8 cellular contexts compared by ENCODE assay signal in the genomic region with DNA sequence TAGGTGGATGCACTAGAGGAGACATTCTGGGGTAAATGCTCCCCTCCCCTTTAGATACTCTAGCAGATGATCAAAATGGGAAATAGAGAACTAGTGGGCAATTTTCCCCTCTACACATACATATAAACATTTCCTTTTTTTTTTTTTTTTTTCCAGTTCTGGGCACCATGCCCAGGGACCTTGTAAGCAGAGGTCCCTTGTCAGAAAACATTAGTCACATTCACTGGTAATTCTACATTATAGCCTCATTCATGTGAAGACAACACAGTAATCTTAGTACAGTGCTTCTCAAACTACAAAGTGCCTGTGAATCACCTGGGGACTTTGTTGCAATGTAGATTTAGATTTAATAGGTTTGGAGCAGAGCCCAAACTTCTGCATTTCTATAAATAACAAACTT.
DNase-seq lines count a peak whose midpoint lies in the region; FAIRE-seq and TF ChIP-seq lines count a peak whose summit lies in the region.

No MANE protein-coding gene starts in this region.

- no peak overlapping the region for H3K4me3 ChIP-seq in AG09309 (ENCODE audit: control insufficient read depth, low read depth, low read length)

- peaks cover 21% of the 10 kb centered on the region for H3K36me3 Mint-ChIP-seq in HFFc6 (ENCODE audit: low read depth)
- peaks cover 29% of the 10 kb centered on the region for H3K36me3 Mint-ChIP-seq in type B pancreatic cell

- H3K9me3 Mint-ChIP-seq in HFFc6 (no peaks in the 10 kb centered on the region), type B pancreatic cell (no peaks in the 10 kb centered on the region)

- FAIRE-seq in frontal cortex (lab: Jason Lieb, UNC) = no peak

- TF ChIP-seq CTCF in AG09309 (IDR thresholded peaks at IDR 0.05; ENCODE audit: control insufficient read depth, insufficient read depth, low read depth, low read length, missing control alignments) (no peak), HFFc6 (IDR thresholded peaks at IDR 0.05) (no peak), type B pancreatic cell (conservative IDR thresholded peaks at IDR 0.05) (no peak)

- peak overlapping the region; percentile 9; the same call in 1 of the 2 replicates for H3K27ac Mint-ChIP-seq in HFFc6
- no peak overlapping the region for H3K27ac Mint-ChIP-seq in type B pancreatic cell

- DNase-seq in AG09309 (ENCODE audit: low read depth) (peak; percentile 34), HFFc6 (peak; percentile 80), amniotic stem cell (lab: John Stamatoyannopoulos, UW) (peak; percentile 3), iris pigment epithelial cell (ENCODE audit: low read depth) (peak; percentile 85), type B pancreatic cell (ENCODE audit: extremely low spot score, unreplicated experiment) (no peak), Ammon's horn (ENCODE audit: low spot score) (no peak), frontal cortex (ENCODE audit: low spot score in 2 of 2) (no peak), SHP77 (lab: John Stamatoyannopoulos, UW) (no peak)

- H3K4me3 Mint-ChIP-seq in HFFc6 (no peak overlapping the region), type B pancreatic cell (no peak overlapping the region)

- H3K27me3 Mint-ChIP-seq in HFFc6 (ENCODE audit: insufficient read depth) (no peaks in the 10 kb centered on the region), type B pancreatic cell (no peaks in the 10 kb centered on the region)

- H3K4me1 Mint-ChIP-seq in HFFc6 (ENCODE audit: low read depth) (peaks cover 39% of the 10 kb centered on the region), type B pancreatic cell (ENCODE audit: unreplicated experiment) (peaks cover 3% of the 10 kb centered on the region)

Comparison
In these comparisons a context has a peak if more than half of its experiments do, and no peak if none do; other contexts are left out.
1. DNase-seq: peak in AG09309 (single experiment), HFFc6 (single experiment), amniotic stem cell (single experiment) and iris pigment epithelial cell (single experiment); none in type B pancreatic cell (single experiment), Ammon's horn (single experiment), frontal cortex (0 of 2) and SHP77 (0 of 2).